In genomic region chr7:16564909-16565426, GRCh38 we compare ENCODE assay signal across 8 cellular contexts. TPM values are rescaled to one million over a fixed set of nuclear protein-coding genes. Genes with fewer than 3 reads are reported as not detected.
A peak's percentile ranks its signal among the peaks of the same experiment; 100 is the strongest.
DNase-seq lines count a peak whose midpoint lies in the region; ATAC-seq, FAIRE-seq and TF ChIP-seq lines count a peak whose summit lies in the region.

No MANE protein-coding gene starts in this region.

- TF ChIP-seq CTCF in brain (conservative IDR thresholded peaks at IDR 0.05) (peak; percentile 86 to 92), suprapubic skin (IDR thresholded peaks at IDR 0.05) (peak; percentile 35 to 65)

- H3K4me3 Mint-ChIP-seq in brain, result no peak overlapping the region
- H3K4me3 Mint-ChIP-seq in activated CD4-positive, alpha-beta memory T cell treated with anti-CD3 and anti-CD28 coated beads, Interleukin-2, amount 10 ng/mL, durations not matched to agents 7 days and 5 days, result no peak overlapping the region

- TF ChIP-seq POLR2A in suprapubic skin (IDR thresholded peaks at IDR 0.05), result no peak

- POLR2A ChIA-PET in activated CD4-positive, alpha-beta memory T cell treated with anti-CD3 and anti-CD28 coated beads, Interleukin-2, amount 10 ng/mL, durations not matched to agents 7 days and 5 days (lab: Charles Lee), result interaction anchor here (0.6 kb wide), 1 partner anchor 144 kb away, joined by 3 read pairs; the partner anchor contains the start of gene CRPPA

- no peaks in the 10 kb centered on the region for H3K36me3 Mint-ChIP-seq in brain
- no peaks in the 10 kb centered on the region for H3K36me3 Mint-ChIP-seq in activated CD4-positive, alpha-beta memory T cell treated with anti-CD3 and anti-CD28 coated beads, Interleukin-2, amount 10 ng/mL, durations not matched to agents 7 days and 5 days (ENCODE audit: low read depth)

- ATAC-seq in GM19395 (IDR thresholded peaks at IDR 0.05; ENCODE audit: unreplicated experiment), result peak; percentile 85

- H3K4me1 ChIP-seq in suprapubic skin, result peaks cover 3% of the 10 kb centered on the region

- no peaks in the 10 kb centered on the region for H3K36me3 ChIP-seq in suprapubic skin

- H3K4me3 ChIP-seq in suprapubic skin, result no peak overlapping the region

- H3K27me3 Mint-ChIP-seq in brain, result peaks cover 4% of the 10 kb centered on the region
- H3K27me3 Mint-ChIP-seq in activated CD4-positive, alpha-beta memory T cell treated with anti-CD3 and anti-CD28 coated beads, Interleukin-2, amount 10 ng/mL, durations not matched to agents 7 days and 5 days, result peaks cover 3% of the 10 kb centered on the region

- 29% methylated on average over 13 of the region's 13 CpGs for WGBS in suprapubic skin

- FAIRE-seq in islet of Langerhans (lab: Jason Lieb, UNC), result peak; percentile 68

- CTCF ChIA-PET in activated CD4-positive, alpha-beta memory T cell treated with anti-CD3 and anti-CD28 coated beads, Interleukin-2, amount 10 ng/mL, durations not matched to agents 7 days and 5 days (lab: Charles Lee), result interaction anchor here (0.6 to 2.9 kb wide), 48 partner anchors 8 to 494 kb away, joined by 3 to 66 read pairs (median 4); partner anchors contain the start of genes ANKMY2, CRPPA and SOSTDC1

- peaks cover 0 to 4% (median 0%) of the 10 kb centered on the region in 5 experiments for H3K9me3 Mint-ChIP-seq in brain
- H3K9me3 Mint-ChIP-seq in activated CD4-positive, alpha-beta memory T cell treated with anti-CD3 and anti-CD28 coated beads, Interleukin-2, amount 10 ng/mL, durations not matched to agents 7 days and 5 days, result no peaks in the 10 kb centered on the region

- no peaks in the 10 kb centered on the region for H3K27me3 ChIP-seq in suprapubic skin

- H3K4me1 Mint-ChIP-seq in brain, result peaks cover 7% of the 10 kb centered on the region
- H3K4me1 Mint-ChIP-seq in activated CD4-positive, alpha-beta memory T cell treated with anti-CD3 and anti-CD28 coated beads, Interleukin-2, amount 10 ng/mL, durations not matched to agents 7 days and 5 days, result peaks cover 13% of the 10 kb centered on the region

- no peak overlapping the region for H3K27ac ChIP-seq in suprapubic skin

- H3K9me3 ChIP-seq in suprapubic skin, result no peaks in the 10 kb centered on the region

- TF ChIP-seq EP300 in suprapubic skin (IDR thresholded peaks at IDR 0.05), result no peak

- H3K27ac Mint-ChIP-seq in brain, result peak overlapping the region in 2 of 5 experiments; percentile 2 to 10
- H3K27ac Mint-ChIP-seq in activated CD4-positive, alpha-beta memory T cell treated with anti-CD3 and anti-CD28 coated beads, Interleukin-2, amount 10 ng/mL, durations not matched to agents 7 days and 5 days, result no peak overlapping the region

- DNase-seq in DMS153 treated with DMSO at 0.1 percent for 48 hours (lab: John Stamatoyannopoulos, UW; ENCODE audit: unreplicated experiment) (peak; percentile 89), HS-27A (ENCODE audit: low read depth) (peak; percentile 9), NCI-H82 (lab: John Stamatoyannopoulos, UW) (peak; percentile 74), suprapubic skin (ENCODE audit: low spot score in 2 of 2) (no peak)
- no peak for DNase-seq in activated CD4-positive, alpha-beta memory T cell treated with anti-CD3 and anti-CD28 coated beads, Interleukin-2, amount 10 ng/mL, durations not matched to agents 7 days and 5 days

RNA-seq across cellular contexts. Expression of gene LRRC72, which starts 38.3 kb away (rescaled TPM):
- not detected for polyA plus RNA-seq in brain (ENCODE audit: insufficient read depth, low read depth, low replicate concordance)
- total RNA-seq in suprapubic skin, result not detected
- not detected for total RNA-seq in activated CD4-positive, alpha-beta memory T cell treated with anti-CD3 and anti-CD28 coated beads, Interleukin-2, amount 10 ng/mL, durations not matched to agents 7 days and 5 days

Comparison
In these comparisons a context has a peak if more than half of its experiments do, and no peak if none do; other contexts are left out.
1. DNase-seq: peak in DMS153 treated with DMSO at 0.1 percent for 48 hours (single experiment), HS-27A (single experiment) and NCI-H82 (single experiment); none in suprapubic skin (0 of 2) and activated CD4-positive, alpha-beta memory T cell treated with anti-CD3 and anti-CD28 coated beads, Interleukin-2, amount 10 ng/mL, durations not matched to agents 7 days and 5 days (single experiment).